15 cellular contexts compared by ENCODE assay signal in the genomic region with DNA sequence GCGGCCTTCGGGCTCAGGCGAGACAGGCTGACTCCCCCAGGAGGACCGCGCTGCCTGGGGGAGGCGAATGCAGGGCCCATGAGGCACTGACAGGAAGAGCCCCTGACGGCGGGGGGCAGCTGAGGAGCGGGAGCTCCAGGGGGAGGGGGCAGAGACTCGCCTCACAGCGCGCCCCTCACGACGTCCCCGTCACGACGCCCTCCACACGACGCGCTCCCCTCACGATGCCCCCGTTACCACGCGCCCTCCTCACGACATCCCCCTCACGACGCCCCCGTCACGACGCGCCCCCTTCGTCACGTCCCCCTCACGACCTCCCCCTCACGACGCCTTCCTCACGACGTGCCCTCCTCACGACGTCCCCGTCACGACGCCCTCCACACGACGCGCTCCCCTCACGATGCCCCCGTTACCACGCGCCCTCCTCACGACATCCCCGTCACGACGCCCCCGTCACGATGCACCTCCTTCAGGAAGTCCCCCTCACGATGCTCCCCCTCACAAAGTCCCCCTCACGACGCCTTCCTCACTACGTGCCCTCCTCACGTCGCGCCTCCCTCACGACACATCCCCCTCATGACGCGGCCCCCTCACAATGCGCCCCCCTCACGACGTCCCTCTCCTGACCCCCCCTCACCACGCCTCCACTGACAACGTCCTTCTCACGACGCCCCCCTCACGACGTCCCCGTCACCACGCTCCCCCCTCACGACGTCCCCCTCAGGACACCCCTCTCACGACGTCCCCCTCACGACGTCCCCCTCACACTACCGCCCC.
A peak's percentile ranks its signal among the peaks of the same experiment; 100 is the strongest.
DNase-seq lines count a peak whose midpoint lies in the region; ATAC-seq, FAIRE-seq and TF ChIP-seq lines count a peak whose summit lies in the region.
"Had no signal": no experiment of that assay in that cellular context is flagged by ENCODE, and none has a peak within 500 bp of the region (broad histone marks: within the 10 kb centered on the region; RNA-seq: fewer than 3 reads in every experiment).

No MANE protein-coding gene starts in this region.

- no peak overlapping the region for H3K23ac ChIP-seq in trophoblast cell (ENCODE audit: low read length)

- no peak overlapping the region for H3K18ac ChIP-seq in trophoblast cell (ENCODE audit: low read length)

- H3K79me2 ChIP-seq in endothelial cell of umbilical vein (ENCODE audit: control insufficient read depth, insufficient read depth, low read length) (no peaks in the 10 kb centered on the region), trophoblast cell (ENCODE audit: control insufficient read depth, insufficient read depth, low read length, poor library complexity) (no peaks in the 10 kb centered on the region), PC-9 (ENCODE audit: low read depth) (no peaks in the 10 kb centered on the region)

- H3K27ac ChIP-seq in endothelial cell of umbilical vein (ENCODE audit: insufficient read depth, low read depth, low read length) (no peak overlapping the region), trophoblast cell (ENCODE audit: low read depth, low read length) (no peak overlapping the region), aorta (ENCODE audit: low read depth in 1 of 2, low read length in 2 of 2) (no peak overlapping the region), PC-9 (no peak overlapping the region)

- peak overlapping the region; percentile 25 to 83 for H3K4me3 Mint-ChIP-seq in stimulated activated naive CD8-positive, alpha-beta T cell treated with anti-CD3 and anti-CD28 coated beads, Interleukin-15, amount 100 ng/mL, for 72 hours

- no peaks in the 10 kb centered on the region for H3K9me2 ChIP-seq in PC-9 (ENCODE audit: insufficient read depth)

- dilution Hi-C loops in endothelial cell of umbilical vein (cut with MboI; ENCODE audit: extremely low pct_ligation_motif_present, low sequenced_read_pairs): no loop called here

- H3K4me1 Mint-ChIP-seq in stimulated activated naive CD8-positive, alpha-beta T cell treated with anti-CD3 and anti-CD28 coated beads, Interleukin-15, amount 100 ng/mL, for 72 hours: peaks cover 25% of the 10 kb centered on the region

- BruUV-seq in endothelial cell of umbilical vein (replicated peaks; lab: Mats Ljungman, UMichigan): no TSS peak
- no TSS peak for BruUV-seq in PC-9 (replicated peaks; lab: Mats Ljungman, UMichigan)

- ATAC-seq in stimulated activated naive CD8-positive, alpha-beta T cell treated with anti-CD3 and anti-CD28 coated beads, Interleukin-15, amount 100 ng/mL, for 72 hours: peak; percentile 52
- no peak for ATAC-seq in stimulated activated naive CD8-positive, alpha-beta T cell treated with anti-CD3 and anti-CD28 coated beads, Interleukin-15, Interleukin-2, amounts not matched to agents 100 U/mL and 50 U/mL, for 24 hours
- peak; percentile 41 for ATAC-seq in aorta (ENCODE audit: low FRiP score)
- no peak for ATAC-seq in GM19452 (IDR thresholded peaks at IDR 0.05; ENCODE audit: unreplicated experiment)

- H3K79me1 ChIP-seq in trophoblast cell (ENCODE audit: low read length): no peaks in the 10 kb centered on the region

- H3K27ac Mint-ChIP-seq in stimulated activated naive CD8-positive, alpha-beta T cell treated with anti-CD3 and anti-CD28 coated beads, Interleukin-15, amount 100 ng/mL, for 72 hours: no peak overlapping the region
- H3K27ac Mint-ChIP-seq: activated naive CD4-positive, alpha-beta T cell treated with anti-CD3 and anti-CD28 coated beads, Interleukin-2, amount 10 ng/mL, durations not matched to agents 7 days and 5 days; naive thymus-derived CD4-positive, alpha-beta T cell had no signal

- intact Hi-C loops in endothelial cell of umbilical vein (cut with micrococcal nuclease) (no loop called here), aorta (cut with DNase I) (loop anchor here in 1 of 2 donors (10.0 kb wide), 1 partner anchor 88 kb away; no protein-coding TSS in a partner anchor), PC-9 (cut with micrococcal nuclease; ENCODE audit: unreplicated experiment) (no loop called here)

- H3K4me3 ChIP-seq in endothelial cell of umbilical vein (replicated peaks in 1 of 3; ENCODE audit: insufficient read depth in 1 of 3, low read depth in 1 of 3, low read length in 3 of 3): no peak overlapping the region
- peak overlapping the region; percentile 15 for H3K4me3 ChIP-seq in trophoblast cell (ENCODE audit: low read depth, low read length)
- H3K4me3 ChIP-seq in aorta (ENCODE audit: low read length in 2 of 2): no peak overlapping the region
- no peak overlapping the region for H3K4me3 ChIP-seq in PC-9

- H3K9ac ChIP-seq in endothelial cell of umbilical vein (replicated peaks; ENCODE audit: extremely low read depth, insufficient read depth, low read length) (no peak overlapping the region), trophoblast cell (ENCODE audit: low read length) (no peak overlapping the region)

- peaks cover 18% of the 10 kb centered on the region; the same call in 1 of the 2 replicates for H3F3A ChIP-seq in PC-9 (ENCODE audit: insufficient read depth, low read depth)

- H3K14ac ChIP-seq in trophoblast cell (ENCODE audit: low read length): no peak overlapping the region

- H2AK5ac ChIP-seq in trophoblast cell (ENCODE audit: low read length): no peak overlapping the region

- H3K4me1 ChIP-seq in endothelial cell of umbilical vein (ENCODE audit: control insufficient read depth, extremely low read depth, insufficient read depth, low read length): no peaks in the 10 kb centered on the region
- H3K4me1 ChIP-seq in trophoblast cell (ENCODE audit: control insufficient read depth in 1 of 2, insufficient read depth in 2 of 2, low read length in 2 of 2): no peaks in the 10 kb centered on the region
- H3K4me1 ChIP-seq in aorta (ENCODE audit: control insufficient read depth in 1 of 2, insufficient read depth in 2 of 2, low read length in 2 of 2): no peaks in the 10 kb centered on the region
- H3K4me1 ChIP-seq in PC-9 (replicated peaks; ENCODE audit: insufficient read depth): peaks cover 18% of the 10 kb centered on the region; the same call in 1 of the 2 replicates

- no peak overlapping the region for H4K91ac ChIP-seq in trophoblast cell (ENCODE audit: low read depth, low read length)

- peaks cover 82% of the 10 kb centered on the region for H3K27me3 Mint-ChIP-seq in stimulated activated naive CD8-positive, alpha-beta T cell treated with anti-CD3 and anti-CD28 coated beads, Interleukin-15, amount 100 ng/mL, for 72 hours

- H3K4me2 ChIP-seq in endothelial cell of umbilical vein (ENCODE audit: insufficient read depth, low read length): peak overlapping the region; percentile 48
- H3K4me2 ChIP-seq in trophoblast cell (ENCODE audit: low read length): no peak overlapping the region
- no peak overlapping the region for H3K4me2 ChIP-seq in PC-9

- peak overlapping the region; percentile 78 for H2AFZ ChIP-seq in endothelial cell of umbilical vein (ENCODE audit: low read depth, low read length)
- no peak overlapping the region for H2AFZ ChIP-seq in trophoblast cell (ENCODE audit: insufficient read depth, low read length, poor library complexity)
- H2AFZ ChIP-seq in PC-9: no peak overlapping the region

- POLR2A ChIA-PET in endothelial cell of umbilical vein (lab: Charles Lee): interaction anchor here (1.2 kb wide), 1 partner anchor 98 kb away, joined by 7 read pairs; no protein-coding TSS in a partner anchor
- POLR2A ChIA-PET in PC-9 (lab: Charles Lee; ENCODE audit: unreplicated experiment): no interaction called here

- H3K36me3 ChIP-seq in endothelial cell of umbilical vein (ENCODE audit: control insufficient read depth in 2 of 2, extremely low read depth in 1 of 2, insufficient read depth in 2 of 2, low read length in 2 of 2) (no peaks in the 10 kb centered on the region), trophoblast cell (ENCODE audit: control insufficient read depth in 1 of 2, insufficient read depth in 2 of 2, low read length in 2 of 2) (no peaks in the 10 kb centered on the region), aorta (ENCODE audit: control insufficient read depth in 1 of 2, insufficient read depth in 2 of 2, low read length in 1 of 2) (no peaks in the 10 kb centered on the region), PC-9 (ENCODE audit: low read depth) (no peaks in the 10 kb centered on the region)

- H3K9me1 ChIP-seq in endothelial cell of umbilical vein (replicated peaks; ENCODE audit: control insufficient read depth, extremely low read depth, insufficient read depth, low read length): no peaks in the 10 kb centered on the region

- CTCF ChIA-PET in endothelial cell of umbilical vein (lab: Charles Lee): interaction anchor here (1.2 kb wide), 1 partner anchor 12 kb away, joined by 5 read pairs; no protein-coding TSS in a partner anchor
- CTCF ChIA-PET in PC-9 (lab: Charles Lee): no interaction called here

- H4K20me1 ChIP-seq in endothelial cell of umbilical vein (replicated peaks; ENCODE audit: control insufficient read depth, extremely low read depth, insufficient read depth, low read length) (no peaks in the 10 kb centered on the region), PC-9 (ENCODE audit: insufficient read depth) (no peaks in the 10 kb centered on the region)

- no peak for TF ChIP-seq CTCF in endothelial cell of umbilical vein (IDR thresholded peaks at IDR 0.05; ENCODE audit: extremely low read depth in 1 of 2, insufficient read depth in 1 of 2, low read depth in 1 of 2, low read length in 2 of 2)
- no peak for TF ChIP-seq CTCF in PC-9 (conservative IDR thresholded peaks at IDR 0.05)

- H4K8ac ChIP-seq in trophoblast cell (ENCODE audit: low read depth, low read length): no peak overlapping the region

- no peak overlapping the region for H2BK5ac ChIP-seq in trophoblast cell (ENCODE audit: low read depth, low read length, poor library complexity)

- no peak for DNase-seq in stimulated activated naive CD8-positive, alpha-beta T cell treated with anti-CD3 and anti-CD28 coated beads, Interleukin-15, amount 100 ng/mL, for 72 hours
- no peak for DNase-seq in stimulated activated naive CD8-positive, alpha-beta T cell treated with anti-CD3 and anti-CD28 coated beads, Interleukin-15, Interleukin-2, amounts not matched to agents 100 U/mL and 50 U/mL, for 24 hours
- DNase-seq in endothelial cell of umbilical vein (ENCODE audit: low read depth, low spot score) (no peak), trophoblast cell (no peak), aorta (no peak), PC-9 (no peak)
- no peak for DNase-seq in stimulated activated CD4-positive, alpha-beta T cell treated with anti-CD3 and anti-CD28 coated beads, Interleukin-1b, Interleukin-23, amount 100 ng/mL, for 48 hours
- DNase-seq: activated naive CD4-positive, alpha-beta T cell treated with anti-CD3 and anti-CD28 coated beads, Interleukin-2, amount 10 ng/mL, durations not matched to agents 7 days and 5 days; central memory CD4-positive, alpha-beta T cell; hypothalamus; NCI-H1092 treated with DMSO at 0.1 percent for 48 hours; NCI-H2171 treated with DMSO at 0.1 percent for 48 hours; SIG-M5 had no signal

- 100% methylated on average over 33 of the region's 84 CpGs for WGBS in trophoblast cell (ENCODE audit: extremely low coverage, insufficient coverage, insufficient read length)
- 52 to 65% methylated on average over 43 to 84 of the region's 84 CpGs for WGBS in aorta, 2 donors

- H3K27me3 ChIP-seq in endothelial cell of umbilical vein (ENCODE audit: control insufficient read depth in 2 of 2, insufficient read depth in 2 of 2, low read length in 2 of 2) (peaks cover 21 to 41% of the 10 kb centered on the region in 2 experiments), trophoblast cell (ENCODE audit: insufficient read depth, low read length) (no peaks in the 10 kb centered on the region), aorta (ENCODE audit: control insufficient read depth in 1 of 2, insufficient read depth in 2 of 2, low read length in 1 of 2) (peaks cover 0 to 4% of the 10 kb centered on the region in 2 donors), PC-9 (ENCODE audit: insufficient read depth, low read depth) (no peaks in the 10 kb centered on the region)

- no peak overlapping the region for H4K12ac ChIP-seq in trophoblast cell (ENCODE audit: low read depth, low read length)

- FAIRE-seq in endothelial cell of umbilical vein (lab: Jason Lieb, UNC): no peak

- no peak overlapping the region for H2BK120ac ChIP-seq in trophoblast cell (ENCODE audit: insufficient read depth, low read length, poor library complexity)

- H3K4ac ChIP-seq in trophoblast cell (ENCODE audit: low read depth, low read length): no peak overlapping the region

- no peak for TF ChIP-seq POLR2A in endothelial cell of umbilical vein (IDR thresholded peaks at IDR 0.05; ENCODE audit: low read depth, low read length)

- no peak overlapping the region for H2BK12ac ChIP-seq in trophoblast cell (ENCODE audit: low read length)

- H3K9me3 ChIP-seq in endothelial cell of umbilical vein (replicated peaks; ENCODE audit: control insufficient read depth, insufficient read depth, low read length) (no peaks in the 10 kb centered on the region), trophoblast cell (ENCODE audit: insufficient read depth, low read depth, low read length) (peaks cover 8% of the 10 kb centered on the region), aorta (ENCODE audit: control insufficient read depth, low read length) (no peaks in the 10 kb centered on the region), PC-9 (ENCODE audit: insufficient read depth, low read depth) (no peaks in the 10 kb centered on the region)

- H3K9me3 Mint-ChIP-seq in stimulated activated naive CD8-positive, alpha-beta T cell treated with anti-CD3 and anti-CD28 coated beads, Interleukin-15, amount 100 ng/mL, for 72 hours: no peaks in the 10 kb centered on the region
- H3K9me3 Mint-ChIP-seq: activated naive CD4-positive, alpha-beta T cell treated with anti-CD3 and anti-CD28 coated beads, Interleukin-2, amount 10 ng/mL, durations not matched to agents 7 days and 5 days; naive thymus-derived CD4-positive, alpha-beta T cell had no signal

Comparison
In these comparisons a context has a peak if more than half of its experiments do, and no peak if none do; other contexts are left out.
1. ATAC-seq: peak in stimulated activated naive CD8-positive, alpha-beta T cell treated with anti-CD3 and anti-CD28 coated beads, Interleukin-15, amount 100 ng/mL, for 72 hours (single experiment) and aorta (single experiment); none in stimulated activated naive CD8-positive, alpha-beta T cell treated with anti-CD3 and anti-CD28 coated beads, Interleukin-15, Interleukin-2, amounts not matched to agents 100 U/mL and 50 U/mL, for 24 hours (single experiment) and GM19452 (single experiment).